ENCODE assay signal across 10 cellular contexts in the genomic region with DNA sequence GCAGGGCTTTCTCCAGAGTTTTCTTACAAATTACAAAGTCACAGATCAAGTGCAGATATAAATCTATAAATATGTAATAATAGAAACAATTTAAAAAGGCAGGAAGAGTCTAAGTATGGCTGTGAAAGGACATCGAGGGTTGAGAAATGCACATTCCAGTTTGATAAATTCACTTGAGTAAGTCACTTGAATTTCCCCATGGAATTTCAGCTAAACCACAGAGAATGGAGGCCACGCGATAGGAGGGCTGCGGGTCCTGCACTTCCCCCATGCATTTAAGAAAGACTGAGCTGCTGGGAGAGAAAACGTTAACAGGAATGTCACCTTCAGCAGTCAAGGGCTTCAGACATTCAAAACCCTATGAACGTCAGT. TPM values are rescaled to one million over a fixed set of nuclear protein-coding genes. Genes with fewer than 3 reads are reported as not detected.
DNase-seq lines count a peak whose midpoint lies in the region; ATAC-seq, FAIRE-seq and TF ChIP-seq lines count a peak whose summit lies in the region.
"Had no signal": no experiment of that assay in that cellular context is flagged by ENCODE, and none has a peak within 500 bp of the region (broad histone marks: within the 10 kb centered on the region; RNA-seq: fewer than 3 reads in every experiment).

No MANE protein-coding gene starts in this region.

- H3K4me3 ChIP-seq in heart left ventricle (peak overlapping the region in 1 of 12 donors; percentile 26), ascending aorta (no peak overlapping the region), keratinocyte (ENCODE audit: control insufficient read depth in 2 of 3, extremely low read depth in 1 of 3, insufficient read depth in 2 of 3, low read depth in 1 of 3, low read length in 3 of 3) (no peak overlapping the region), upper lobe of left lung (no peak overlapping the region)

- H3K79me2 ChIP-seq in keratinocyte (ENCODE audit: control insufficient read depth, insufficient read depth, low read length) = peaks cover 13% of the 10 kb centered on the region

- DNase-seq in heart left ventricle = peak in 1 of 5 donors; percentile 32
- DNase-seq in cardiac septum (ENCODE audit: low spot score) = no peak
- DNase-seq in ascending aorta (ENCODE audit: low spot score in 2 of 2) = no peak
- DNase-seq in keratinocyte (ENCODE audit: low read depth, low spot score) = no peak
- DNase-seq in upper lobe of left lung = no peak
- DNase-seq in HEK293T (ENCODE audit: extremely low spot score) = no peak
- no peak for DNase-seq in stimulated activated CD4-positive, alpha-beta T cell treated with anti-CD3 and anti-CD28 coated beads, Interleukin-4, amount 100 ng/mL, for 4 hours
- DNase-seq in stimulated activated naive CD4-positive, alpha-beta T cell (lab: John Stamatoyannopoulos, UW) = no peak
- DNase-seq: DMS 273 treated with DMSO at 0.1 percent for 48 hours, KG1 had no signal

- TF ChIP-seq POLR2A in heart left ventricle (IDR thresholded peaks at IDR 0.05) (no peak), upper lobe of left lung (IDR thresholded peaks at IDR 0.05) (no peak)

- H3K4me2 ChIP-seq in keratinocyte (ENCODE audit: control insufficient read depth, extremely low read depth, insufficient read depth, low read depth, low read length) = no peak overlapping the region

- CTCF ChIA-PET in HEK293T (lab: Yijun Ruan, JAX) = no interaction called here

- no peak for TF ChIP-seq EP300 in upper lobe of left lung (IDR thresholded peaks at IDR 0.05)

- H3K36me3 ChIP-seq in heart left ventricle (peaks cover 3 to 91% (median 89%) of the 10 kb centered on the region in 9 donors), ascending aorta (peaks cover 64 to 86% of the 10 kb centered on the region in 2 donors), keratinocyte (ENCODE audit: control insufficient read depth in 2 of 2, extremely low read depth in 1 of 2, insufficient read depth in 2 of 2, low read length in 2 of 2) (peaks cover 45 to 52% of the 10 kb centered on the region in 2 experiments), upper lobe of left lung (peaks cover 35 to 87% (median 69%) of the 10 kb centered on the region in 4 donors)

- peak overlapping the region; percentile 40 to 92 (median 66) for H3K27ac ChIP-seq in heart left ventricle
- peak overlapping the region; percentile 72 for H3K27ac ChIP-seq in ascending aorta
- H3K27ac ChIP-seq in keratinocyte (ENCODE audit: control insufficient read depth, insufficient read depth, low read length) = peak overlapping the region; percentile 38
- peak overlapping the region; percentile 75 to 89 (median 84) for H3K27ac ChIP-seq in upper lobe of left lung

- ATAC-seq in heart left ventricle (peak in 1 of 4 donors; percentile 6), upper lobe of left lung (ENCODE audit: low FRiP score in 2 of 2) (peak in 1 of 2 donors; percentile 18)

- TF ChIP-seq CTCF in heart left ventricle (IDR thresholded peaks at IDR 0.05) (no peak), ascending aorta (IDR thresholded peaks at IDR 0.05) (no peak), keratinocyte (optimal IDR thresholded peaks at IDR 0.05 in 1 of 3, IDR thresholded peaks at IDR 0.05 in 1 of 3, conservative IDR thresholded peaks at IDR 0.05 in 1 of 3; ENCODE audit: extremely low read depth in 1 of 3, insufficient read depth in 2 of 3, low read length in 3 of 3) (no peak), upper lobe of left lung (IDR thresholded peaks at IDR 0.05) (no peak)

- intact Hi-C loops in heart left ventricle (cut with DNase I) = loop anchor here in 8 of 10 donors (5.0 to 10.0 kb wide), 7 partner anchors 35 to 192 kb away; a partner anchor contains a TSS
- intact Hi-C loops in cardiac septum (cut with DNase I) = loop anchor here (5.0 kb wide), 4 partner anchors 35 to 190 kb away; a partner anchor contains a TSS
- intact Hi-C loops in ascending aorta (cut with DNase I) = loop anchor here (10.0 kb wide), 2 partner anchors 162 to 192 kb away; no protein-coding TSS in a partner anchor

- WGBS in heart left ventricle, 4 donors = 41 to 51% (median 46%) methylated on average over 6 of the region's 6 CpGs
- 35 to 64% methylated on average over 6 of the region's 6 CpGs for WGBS in upper lobe of left lung, 2 donors

- no peak for FAIRE-seq in keratinocyte (lab: Jason Lieb, UNC)

- H4K20me1 ChIP-seq in keratinocyte (ENCODE audit: control insufficient read depth, extremely low read depth, insufficient read depth, low read length) = no peaks in the 10 kb centered on the region

- H3K27me3 ChIP-seq in heart left ventricle (no peaks in the 10 kb centered on the region), ascending aorta (no peaks in the 10 kb centered on the region), keratinocyte (ENCODE audit: control insufficient read depth, extremely low read depth, insufficient read depth, low read length) (no peaks in the 10 kb centered on the region), upper lobe of left lung (no peaks in the 10 kb centered on the region)

- H3K4me1 ChIP-seq in heart left ventricle = peaks cover 10 to 69% (median 51%) of the 10 kb centered on the region in 12 donors
- H3K4me1 ChIP-seq in ascending aorta = peaks cover 0 to 18% of the 10 kb centered on the region in 2 donors
- peaks cover 2% of the 10 kb centered on the region for H3K4me1 ChIP-seq in keratinocyte (ENCODE audit: control insufficient read depth, extremely low read depth, insufficient read depth, low read length)
- peaks cover 23 to 35% (median 27%) of the 10 kb centered on the region in 4 donors for H3K4me1 ChIP-seq in upper lobe of left lung

- POLR2A ChIA-PET in HEK293T (lab: Yijun Ruan, JAX) = interaction anchor here (0.8 to 3.0 kb wide), 7 partner anchors 9 to 159 kb away, joined by 3 to 12 read pairs (median 4); a partner anchor contains a TSS

- H3K9ac ChIP-seq in keratinocyte (ENCODE audit: control insufficient read depth, extremely low read depth, insufficient read depth, low read length) = no peak overlapping the region

- dilution Hi-C loops in keratinocyte (cut with MboI; ENCODE audit: extremely low pct_ligation_motif_present, low sequenced_read_pairs) = no loop called here

- no peaks in the 10 kb centered on the region for H3K9me1 ChIP-seq in keratinocyte (ENCODE audit: control insufficient read depth, extremely low read depth, insufficient read depth, low read length)

- H3K9me3 ChIP-seq in heart left ventricle (no peaks in the 10 kb centered on the region), ascending aorta (no peaks in the 10 kb centered on the region), keratinocyte (ENCODE audit: control insufficient read depth, low read depth, low read length) (no peaks in the 10 kb centered on the region), upper lobe of left lung (no peaks in the 10 kb centered on the region)

- H2AFZ ChIP-seq in keratinocyte (ENCODE audit: control insufficient read depth, low read length) = no peak overlapping the region

RNA-seq across cellular contexts. Expression of a gene that starts 6.1 kb away (rescaled TPM):
- 100 to 1,000 TPM; 270 to 539 (median 466) TPM for total RNA-seq in heart left ventricle
- polyA plus RNA-seq in heart left ventricle = 100 to 1,000 TPM; 240 to 245 TPM
- total RNA-seq in cardiac septum = 666 TPM
- total RNA-seq in ascending aorta = 122 TPM
- polyA plus RNA-seq in keratinocyte = 113 to 118 TPM (median 114 TPM) in 3 replicates
- 33.4 TPM for polyA plus RNA-seq in keratinocyte (2011; ENCODE audit: low read depth)
- 123 and 172 TPM in 2 replicates for polyA plus RNA-seq in keratinocyte (2011; cell fraction: cytosol; rRNA removed)
- polyA plus RNA-seq in keratinocyte (2011; cell fraction: nucleus; rRNA removed) = 70.8 and 71.4 TPM in 2 replicates
- polyA plus RNA-seq in keratinocyte (2012; ENCODE audit: low replicate concordance) = 85.9 and 96.7 TPM in 2 replicates
- 64.9 to 161 TPM (median 87.3 TPM) in 3 replicates for polyA minus RNA-seq in keratinocyte
- 82.7 TPM for polyA minus RNA-seq in keratinocyte (2011; cell fraction: cytosol; rRNA and poly(A)+ RNA removed)
- 21.7 and 52.1 TPM in 2 replicates for polyA minus RNA-seq in keratinocyte (2011; cell fraction: nucleus; rRNA and poly(A)+ RNA removed)
- 100 to 1,000 TPM in 1 of 6 donors, 10 to 100 TPM in 5; 21.0 to 147 (median 73.5) TPM for total RNA-seq in upper lobe of left lung

RNA-seq across cellular contexts. Expression of a gene that starts 9.6 kb away (rescaled TPM):
- total RNA-seq in heart left ventricle = 10 to 100 TPM; 32.4 to 67.0 (median 39.1) TPM
- 10 to 100 TPM; 30.1 to 75.6 TPM for polyA plus RNA-seq in heart left ventricle
- 60.7 TPM for total RNA-seq in cardiac septum
- total RNA-seq in ascending aorta = 29.4 TPM
- polyA plus RNA-seq in keratinocyte = 11.0 to 14.6 TPM (median 12.0 TPM) in 3 replicates
- polyA plus RNA-seq in keratinocyte (2011; ENCODE audit: low read depth) = 27.7 TPM
- 8.1 and 10.9 TPM in 2 replicates for polyA plus RNA-seq in keratinocyte (2011; cell fraction: cytosol; rRNA removed)
- polyA plus RNA-seq in keratinocyte (2011; cell fraction: nucleus; rRNA removed) = 19.0 and 23.1 TPM in 2 replicates
- polyA plus RNA-seq in keratinocyte (2012; ENCODE audit: low replicate concordance) = 28.4 and 34.2 TPM in 2 replicates
- 4.6 to 20.5 TPM (median 6.6 TPM) in 3 replicates for polyA minus RNA-seq in keratinocyte
- 10.4 TPM for polyA minus RNA-seq in keratinocyte (2011; cell fraction: cytosol; rRNA and poly(A)+ RNA removed)
- 4.7 and 8.1 TPM in 2 replicates for polyA minus RNA-seq in keratinocyte (2011; cell fraction: nucleus; rRNA and poly(A)+ RNA removed)
- total RNA-seq in upper lobe of left lung = 10 to 100 TPM; 23.3 to 63.9 (median 31.0) TPM

RNA-seq across cellular contexts. Expression of a gene that starts 9.8 kb away (rescaled TPM):
- total RNA-seq in heart left ventricle (10 to 100 TPM; 22.1 to 33.7 (median 24.0) TPM), cardiac septum (21.4 TPM), ascending aorta (31.2 TPM), upper lobe of left lung (10 to 100 TPM; 13.6 to 38.9 (median 28.3) TPM)
- polyA plus RNA-seq in heart left ventricle (10 to 100 TPM; 23.8 to 26.4 TPM), keratinocyte (32.3 to 48.3 TPM (median 37.6 TPM) in 3 replicates)
- polyA plus RNA-seq in keratinocyte (2011; ENCODE audit: low read depth) = 25.5 TPM
- polyA plus RNA-seq in keratinocyte (2011; cell fraction: cytosol; rRNA removed) = 29.6 and 46.7 TPM in 2 replicates
- 33.2 and 35.7 TPM in 2 replicates for polyA plus RNA-seq in keratinocyte (2011; cell fraction: nucleus; rRNA removed)
- 26.7 and 26.9 TPM in 2 replicates for polyA plus RNA-seq in keratinocyte (2012; ENCODE audit: low replicate concordance)
- polyA minus RNA-seq in keratinocyte = 5.5 to 22.8 TPM (median 12.5 TPM) in 3 replicates
- polyA minus RNA-seq in keratinocyte (2011; cell fraction: cytosol; rRNA and poly(A)+ RNA removed) = 13.2 TPM
- polyA minus RNA-seq in keratinocyte (2011; cell fraction: nucleus; rRNA and poly(A)+ RNA removed) = 7.7 and 11.8 TPM in 2 replicates

RNA-seq across cellular contexts. Expression of a gene that starts 20.3 kb away (rescaled TPM):
- total RNA-seq in heart left ventricle = 100 to 1,000 TPM in 3 of 9 donors, 10 to 100 TPM in 6; 67.0 to 155 (median 79.5) TPM
- 10 to 100 TPM; 69.1 to 88.6 TPM for polyA plus RNA-seq in heart left ventricle
- 98.0 TPM for total RNA-seq in cardiac septum
- total RNA-seq in ascending aorta = 429 TPM
- polyA plus RNA-seq in keratinocyte = 161 to 249 TPM (median 197 TPM) in 3 replicates
- polyA plus RNA-seq in keratinocyte (2011; ENCODE audit: low read depth) = 84.2 TPM
- polyA plus RNA-seq in keratinocyte (2011; cell fraction: cytosol; rRNA removed) = 112 and 144 TPM in 2 replicates
- 291 and 392 TPM in 2 replicates for polyA plus RNA-seq in keratinocyte (2011; cell fraction: nucleus; rRNA removed)
- polyA plus RNA-seq in keratinocyte (2012; ENCODE audit: low replicate concordance) = 141 and 174 TPM in 2 replicates
- 54.3 to 75.8 TPM (median 70.4 TPM) in 3 replicates for polyA minus RNA-seq in keratinocyte
- polyA minus RNA-seq in keratinocyte (2011; cell fraction: cytosol; rRNA and poly(A)+ RNA removed) = 215 TPM
- 166 and 224 TPM in 2 replicates for polyA minus RNA-seq in keratinocyte (2011; cell fraction: nucleus; rRNA and poly(A)+ RNA removed)
- total RNA-seq in upper lobe of left lung = 100 to 1,000 TPM; 133 to 454 (median 211) TPM

RNA-seq across cellular contexts. Expression of a gene that starts 21.1 kb away (rescaled TPM):
- total RNA-seq in heart left ventricle = 10 to 100 TPM; 20.6 to 36.5 (median 27.9) TPM
- polyA plus RNA-seq in heart left ventricle = 10 to 100 TPM; 14.3 to 14.7 TPM
- total RNA-seq in cardiac septum = 27.0 TPM
- 13.4 TPM for total RNA-seq in ascending aorta
- polyA plus RNA-seq in keratinocyte = 14.6 to 17.6 TPM (median 15.2 TPM) in 3 replicates
- 11.9 TPM for polyA plus RNA-seq in keratinocyte (2011; ENCODE audit: low read depth)
- 7.7 and 12.8 TPM in 2 replicates for polyA plus RNA-seq in keratinocyte (2011; cell fraction: cytosol; rRNA removed)
- 24.4 and 27.0 TPM in 2 replicates for polyA plus RNA-seq in keratinocyte (2011; cell fraction: nucleus; rRNA removed)
- polyA plus RNA-seq in keratinocyte (2012; ENCODE audit: low replicate concordance) = 10.3 and 16.5 TPM in 2 replicates
- polyA minus RNA-seq in keratinocyte = 14.2 to 26.0 TPM (median 14.8 TPM) in 3 replicates
- 4.8 TPM for polyA minus RNA-seq in keratinocyte (2011; cell fraction: cytosol; rRNA and poly(A)+ RNA removed)
- 27.2 and 29.7 TPM in 2 replicates for polyA minus RNA-seq in keratinocyte (2011; cell fraction: nucleus; rRNA and poly(A)+ RNA removed)
- 10 to 100 TPM; 23.9 to 49.2 (median 34.4) TPM for total RNA-seq in upper lobe of left lung
